Comparison of ENCODE assay signal across 8 cellular contexts in genomic region chr7:27184342-27185012, GRCh38. TPM values are rescaled to one million over a fixed set of nuclear protein-coding genes. Genes with fewer than 3 reads are reported as not detected.
DNase-seq lines count a peak whose midpoint lies in the region; ATAC-seq, FAIRE-seq and TF ChIP-seq lines count a peak whose summit lies in the region.

No MANE protein-coding gene starts in this region.

- H3K27me3 Mint-ChIP-seq in CD4-positive, alpha-beta T cell: peaks cover 96% of the 10 kb centered on the region
- peaks cover 69% of the 10 kb centered on the region for H3K27me3 Mint-ChIP-seq in IgD-negative memory B cell
- H3K27me3 Mint-ChIP-seq in activated T-cell treated with anti-CD3 and anti-CD28 coated beads, Interleukin-2, amount 50 U/mL, for 4 hours (ENCODE audit: low read depth): peaks cover 84% of the 10 kb centered on the region

- TF ChIP-seq CTCF in CD4-positive, alpha-beta T cell (IDR thresholded peaks at IDR 0.05): no peak
- TF ChIP-seq CTCF in D721Med (IDR thresholded peaks at IDR 0.05; ENCODE audit: insufficient read depth, missing control alignments): no peak

- peak overlapping the region; percentile 81 for H3K27ac Mint-ChIP-seq in CD4-positive, alpha-beta T cell
- H3K27ac Mint-ChIP-seq in IgD-negative memory B cell: peak overlapping the region; percentile 89 to 97 (median 94)

- no peaks in the 10 kb centered on the region for H3K36me3 Mint-ChIP-seq in CD4-positive, alpha-beta T cell (ENCODE audit: low read depth)
- H3K36me3 Mint-ChIP-seq in IgD-negative memory B cell: peaks cover 3% of the 10 kb centered on the region
- H3K36me3 Mint-ChIP-seq in activated T-cell treated with anti-CD3 and anti-CD28 coated beads, Interleukin-2, amount 50 U/mL, for 4 hours (ENCODE audit: insufficient read depth): no peaks in the 10 kb centered on the region

- peaks cover 95% of the 10 kb centered on the region for H3K27me3 ChIP-seq in CD4-positive, alpha-beta T cell (ENCODE audit: control insufficient read depth, insufficient read depth, low read length)
- H3K27me3 ChIP-seq in subcutaneous abdominal adipose tissue (ENCODE audit: control insufficient read depth in 5 of 5, insufficient read depth in 4 of 5, low read length in 5 of 5): peaks cover 3 to 67% (median 61%) of the 10 kb centered on the region in 5 donors

- H3K4me3 Mint-ChIP-seq in CD4-positive, alpha-beta T cell: peak overlapping the region; percentile 82
- H3K4me3 Mint-ChIP-seq in IgD-negative memory B cell: peak overlapping the region; percentile 62 to 85 (median 74)
- H3K4me3 Mint-ChIP-seq in activated T-cell treated with anti-CD3 and anti-CD28 coated beads, Interleukin-2, amount 50 U/mL, for 4 hours: peak overlapping the region; percentile 64

- H3K9me3 ChIP-seq in CD4-positive, alpha-beta T cell (ENCODE audit: control insufficient read depth, low read length): no peaks in the 10 kb centered on the region
- H3K9me3 ChIP-seq in subcutaneous abdominal adipose tissue (ENCODE audit: control insufficient read depth in 5 of 5, low read length in 5 of 5): no peaks in the 10 kb centered on the region

- peak; percentile 2 for ATAC-seq in CD4-positive, alpha-beta T cell (ENCODE audit: poor library complexity)
- ATAC-seq in activated T-cell treated with anti-CD3 and anti-CD28 coated beads, Interleukin-2, amount 50 U/mL, for 4 hours: no peak
- ATAC-seq in HG03460 (IDR thresholded peaks at IDR 0.05; ENCODE audit: unreplicated experiment): no peak

- peak in 2 of 10 experiments; percentile 19 to 35 for DNase-seq in CD4-positive, alpha-beta T cell
- DNase-seq in activated T-cell treated with anti-CD3 and anti-CD28 coated beads, Interleukin-2, amount 50 U/mL, for 4 hours: no peak
- DNase-seq in islet precursor cell (peak; percentile 65), D721Med (ENCODE audit: insufficient read length, low spot score) (no peak), putamen (ENCODE audit: low spot score) (no peak)

- no peaks in the 10 kb centered on the region for H3K9me3 Mint-ChIP-seq in CD4-positive, alpha-beta T cell
- peaks cover 0 to 6% (median 0%) of the 10 kb centered on the region in 3 donors for H3K9me3 Mint-ChIP-seq in IgD-negative memory B cell
- H3K9me3 Mint-ChIP-seq in activated T-cell treated with anti-CD3 and anti-CD28 coated beads, Interleukin-2, amount 50 U/mL, for 4 hours: no peaks in the 10 kb centered on the region

- H3K36me3 ChIP-seq in subcutaneous abdominal adipose tissue (ENCODE audit: control insufficient read depth in 5 of 5, insufficient read depth in 5 of 5, low read length in 5 of 5): no peaks in the 10 kb centered on the region

- CTCF ChIA-PET in CD4-positive, alpha-beta T cell (lab: Charles Lee): interaction anchor here (0.7 to 3.8 kb wide), 4 partner anchors 12 to 1333 kb away, joined by 3 to 14 read pairs (median 4); no protein-coding TSS in a partner anchor

- H3K9ac ChIP-seq in subcutaneous abdominal adipose tissue (ENCODE audit: low read length in 5 of 5): peak overlapping the region in 3 of 5 donors; percentile 63 to 76 (median 69)

- FAIRE-seq in D721Med (lab: Jason Lieb, UNC): no peak

- H3K4me3 ChIP-seq in subcutaneous abdominal adipose tissue (ENCODE audit: low read depth in 1 of 5, low read length in 5 of 5): peak overlapping the region; percentile 58 to 74 (median 70)

- POLR2A ChIA-PET in CD4-positive, alpha-beta T cell (lab: Charles Lee): interaction anchor here (0.6 to 3.5 kb wide), 5 partner anchors 8 to 1260 kb away, joined by 3 to 14 read pairs (median 3); no protein-coding TSS in a partner anchor

- H3K27ac ChIP-seq in CD4-positive, alpha-beta T cell (ENCODE audit: low read depth, low read length): no peak overlapping the region
- H3K27ac ChIP-seq in subcutaneous abdominal adipose tissue (ENCODE audit: low read depth, low read length): peak overlapping the region; percentile 44

- intact Hi-C loops in CD4-positive, alpha-beta T cell (cut with DNase I, micrococcal nuclease): loop anchor here (2.0 to 5.0 kb wide), 3 partner anchors 14 to 1327 kb away; partner anchors contain the start of gene HOXA3 (in 1 of the 2)

- peaks cover 60% of the 10 kb centered on the region for H3K4me1 Mint-ChIP-seq in CD4-positive, alpha-beta T cell (ENCODE audit: low read depth)
- peaks cover 18 to 22% (median 21%) of the 10 kb centered on the region in 3 donors for H3K4me1 Mint-ChIP-seq in IgD-negative memory B cell
- H3K4me1 Mint-ChIP-seq in activated T-cell treated with anti-CD3 and anti-CD28 coated beads, Interleukin-2, amount 50 U/mL, for 4 hours (ENCODE audit: low read depth): peaks cover 47% of the 10 kb centered on the region

- peaks cover 2 to 79% (median 61%) of the 10 kb centered on the region in 5 donors for H3K4me1 ChIP-seq in subcutaneous abdominal adipose tissue (ENCODE audit: control insufficient read depth in 5 of 5, insufficient read depth in 5 of 5, low read length in 5 of 5)

RNA-seq across cellular contexts. Expression of gene HOXA11, which starts 0.6 kb away (rescaled TPM):
- not detected for total RNA-seq in CD4-positive, alpha-beta T cell
- not detected for polyA plus RNA-seq in IgD-negative memory B cell
- total RNA-seq in activated T-cell treated with anti-CD3 and anti-CD28 coated beads, Interleukin-2, amount 50 U/mL, for 4 hours: not detected

RNA-seq across cellular contexts. Expression of gene HOXA10, which starts 10.4 kb away (rescaled TPM):
- total RNA-seq in CD4-positive, alpha-beta T cell: not detected
- 0.70 TPM for polyA plus RNA-seq in IgD-negative memory B cell
- total RNA-seq in activated T-cell treated with anti-CD3 and anti-CD28 coated beads, Interleukin-2, amount 50 U/mL, for 4 hours: under 1 TPM; 0.08 to 0.14 (median 0.10) TPM

RNA-seq across cellular contexts. Expression of gene HOXA13, which starts 15.4 kb away (rescaled TPM):
- not detected for total RNA-seq in CD4-positive, alpha-beta T cell
- not detected for polyA plus RNA-seq in IgD-negative memory B cell
- not detected for total RNA-seq in activated T-cell treated with anti-CD3 and anti-CD28 coated beads, Interleukin-2, amount 50 U/mL, for 4 hours

RNA-seq across cellular contexts. Expression of gene HOXA9, which starts 19.1 kb away (rescaled TPM):
- not detected for total RNA-seq in CD4-positive, alpha-beta T cell
- polyA plus RNA-seq in IgD-negative memory B cell: 0.20 TPM
- total RNA-seq in activated T-cell treated with anti-CD3 and anti-CD28 coated beads, Interleukin-2, amount 50 U/mL, for 4 hours: under 1 TPM in 2 of 3 donors, not detected in 1; 0.28 to 0.76 TPM

RNA-seq across cellular contexts. Expression of gene HOXA7, which starts 28.0 kb away (rescaled TPM):
- not detected for total RNA-seq in CD4-positive, alpha-beta T cell
- 1.0 TPM for polyA plus RNA-seq in IgD-negative memory B cell
- total RNA-seq in activated T-cell treated with anti-CD3 and anti-CD28 coated beads, Interleukin-2, amount 50 U/mL, for 4 hours: not detected
